In the genomic region with DNA sequence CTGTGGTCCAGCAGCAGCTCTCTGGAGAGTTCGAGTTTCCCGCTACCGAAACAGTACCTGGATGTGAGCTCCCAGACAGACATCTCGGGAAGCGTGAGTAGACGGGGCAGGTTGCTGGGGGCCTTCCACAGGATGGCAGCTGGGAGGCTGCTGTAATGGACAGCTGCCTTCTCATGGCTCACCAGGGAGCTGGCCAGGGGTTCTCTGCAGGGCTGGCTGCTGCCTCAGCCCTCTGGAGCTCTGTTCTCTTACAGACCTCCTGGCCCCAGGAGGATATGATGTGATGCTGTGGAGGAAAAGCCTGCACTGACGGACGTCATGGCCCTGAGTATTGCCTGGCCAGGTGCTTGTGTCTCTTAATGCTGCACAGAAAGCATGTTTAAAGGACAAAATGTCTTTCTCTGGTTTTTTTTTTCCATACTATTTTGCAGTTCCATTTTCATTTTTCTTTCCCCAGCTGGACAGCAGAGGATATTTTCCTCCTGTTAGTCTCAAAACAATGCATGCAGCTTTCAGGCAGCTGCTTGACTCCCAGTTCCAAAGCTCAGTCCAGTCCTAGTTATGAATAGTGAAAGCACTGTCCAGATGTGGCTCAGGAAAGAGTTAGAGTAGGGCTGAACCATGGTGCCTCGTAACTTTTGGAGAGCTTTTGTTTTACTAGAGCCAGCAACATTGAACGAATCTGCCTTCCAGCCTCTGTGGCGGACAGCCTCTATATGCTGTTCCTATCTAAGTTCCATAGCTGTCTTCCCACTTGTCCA, we compare ENCODE assay signal across 1 cellular context.
TF ChIP-seq lines count a peak whose summit lies in the region.

No MANE protein-coding gene starts in this region.

TF ChIP-seq in IMR-90, 13 proteins besides CTCF, POLR2A, EP300 and RAD21:
- TF ChIP-seq BHLHE40 (IDR thresholded peaks at IDR 0.05; ENCODE audit: low read depth, low read length) = no peak
- TF ChIP-seq, protein P1, sequence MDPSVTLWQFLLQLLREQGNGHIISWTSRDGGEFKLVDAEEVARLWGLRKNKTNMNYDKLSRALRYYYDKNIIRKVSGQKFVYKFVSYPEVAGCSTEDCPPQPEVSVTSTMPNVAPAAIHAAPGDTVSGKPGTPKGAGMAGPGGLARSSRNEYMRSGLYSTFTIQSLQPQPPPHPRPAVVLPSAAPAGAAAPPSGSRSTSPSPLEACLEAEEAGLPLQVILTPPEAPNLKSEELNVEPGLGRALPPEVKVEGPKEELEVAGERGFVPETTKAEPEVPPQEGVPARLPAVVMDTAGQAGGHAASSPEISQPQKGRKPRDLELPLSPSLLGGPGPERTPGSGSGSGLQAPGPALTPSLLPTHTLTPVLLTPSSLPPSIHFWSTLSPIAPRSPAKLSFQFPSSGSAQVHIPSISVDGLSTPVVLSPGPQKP (IDR thresholded peaks at IDR 0.05; ENCODE audit: borderline replicate concordance, low read depth, low read length) = no peak
- TF ChIP-seq NFE2L2 (IDR thresholded peaks at IDR 0.05; ENCODE audit: low read depth, low read length) = no peak
- TF ChIP-seq RFX5 (IDR thresholded peaks at IDR 0.05; ENCODE audit: low read depth, low read length) = no peak
- no peak for TF ChIP-seq CEBPB (IDR thresholded peaks at IDR 0.05; ENCODE audit: low read depth, low read length)
- TF ChIP-seq MAZ (IDR thresholded peaks at IDR 0.05; ENCODE audit: borderline replicate concordance, low read depth, low read length) = no peak
- no peak for TF ChIP-seq SMC3 (IDR thresholded peaks at IDR 0.05; ENCODE audit: low read depth, low read length)
- TF ChIP-seq FOS (IDR thresholded peaks at IDR 0.05; ENCODE audit: low read depth, low read length) = no peak
- TF ChIP-seq RCOR1 (IDR thresholded peaks at IDR 0.05; ENCODE audit: insufficient replicate concordance, low read length) = no peak
- TF ChIP-seq MXI1 (IDR thresholded peaks at IDR 0.05; ENCODE audit: borderline replicate concordance, low read depth, low read length) = no peak
